ENCODE assay signal across 12 cellular contexts in genomic region chr19:50332014-50332263, GRCh38. TPM values are rescaled to one million over a fixed set of nuclear protein-coding genes. Genes with fewer than 3 reads are reported as not detected.
DNase-seq lines count a peak whose midpoint lies in the region; ATAC-seq and TF ChIP-seq lines count a peak whose summit lies in the region.
"Had no signal": no experiment of that assay in that cellular context is flagged by ENCODE, and none has a peak within 500 bp of the region (broad histone marks: within the 10 kb centered on the region; RNA-seq: fewer than 3 reads in every experiment).

No MANE protein-coding gene starts in this region.

- peak overlapping the region; percentile 71 for H3K4me2 ChIP-seq in Karpas-422 (ENCODE audit: low read depth, low read length, poor library complexity, severe bottlenecking)

- 20 to 41% (median 26%) methylated on average over 3 of the region's 3 CpGs for WGBS in psoas muscle, 3 donors

- peak overlapping the region; percentile 77 for H3K9ac ChIP-seq in Karpas-422 (ENCODE audit: low read length)

- H3K36me3 ChIP-seq in Karpas-422 (ENCODE audit: insufficient read depth, low read length), result peaks cover 28% of the 10 kb centered on the region
- H3K36me3 ChIP-seq in psoas muscle (ENCODE audit: insufficient read depth in 1 of 2, low read depth in 1 of 2), result no peaks in the 10 kb centered on the region

- H3K27me3 Mint-ChIP-seq in T-helper 2 cell treated with Interferon-gamma antibody and Interleukin-4, amounts not matched to agents 5 μg/mL and 100 μg/mL, for 36 hours (ENCODE audit: low read depth), result peaks cover 10% of the 10 kb centered on the region

- H3K4me1 Mint-ChIP-seq in T-helper 2 cell treated with Interferon-gamma antibody and Interleukin-4, amounts not matched to agents 5 μg/mL and 100 μg/mL, for 36 hours (ENCODE audit: low read depth), result peaks cover 56% of the 10 kb centered on the region

- TF ChIP-seq CTCF in epithelial cell of proximal tubule (conservative IDR thresholded peaks at IDR 0.05; ENCODE audit: low read depth, low read length) (no peak), psoas muscle (IDR thresholded peaks at IDR 0.05) (no peak)

- H2AFZ ChIP-seq in Karpas-422 (ENCODE audit: low read length), result no peak overlapping the region

- no peak for DNase-seq in T-helper 2 cell treated with Interferon-gamma antibody and Interleukin-4, amounts not matched to agents 5 μg/mL and 100 μg/mL, for 36 hours (ENCODE audit: low spot score)
- DNase-seq in T-helper 2 cell, result no peak
- peak; percentile 67 for DNase-seq in Karpas-422
- no peak for DNase-seq in epithelial cell of proximal tubule (ENCODE audit: low read depth)
- DNase-seq in psoas muscle, result no peak
- no peak for DNase-seq in left lobe of liver (ENCODE audit: low spot score)
- DNase-seq in NCI-H1436 treated with DMSO at 0.1 percent for 48 hours (lab: John Stamatoyannopoulos, UW), result no peak
- no peak for DNase-seq in HUDEP-2 (lab: John Stamatoyannopoulos, UW; ENCODE audit: unreplicated experiment in 76 of 76)
- DNase-seq: activated CD4-positive, CD25-positive, alpha-beta regulatory T cell; foreskin fibroblast; NCI-H1048; stimulated activated CD4-positive, alpha-beta T cell treated with anti-CD3 and anti-CD28 coated beads, Interleukin-1b, Interleukin-23, amount 100 ng/mL, for 48 hours had no signal

- intact Hi-C loops in psoas muscle (cut with DNase I), result no loop called here

- no peaks in the 10 kb centered on the region for H3K79me2 ChIP-seq in Karpas-422 (ENCODE audit: low read length)

- H3K9me3 ChIP-seq in Karpas-422 (ENCODE audit: low read length), result no peaks in the 10 kb centered on the region
- H3K9me3 ChIP-seq in psoas muscle, result no peaks in the 10 kb centered on the region

- no peaks in the 10 kb centered on the region for H3K27me3 ChIP-seq in Karpas-422 (ENCODE audit: low read length)
- H3K27me3 ChIP-seq in psoas muscle (ENCODE audit: insufficient read depth in 3 of 3, low read length in 2 of 3), result peaks cover 0 to 16% (median 11%) of the 10 kb centered on the region in 3 donors

- no peaks in the 10 kb centered on the region for H3K9me2 ChIP-seq in Karpas-422 (replicated peaks; ENCODE audit: insufficient read depth, low read length)

- H3K9me3 Mint-ChIP-seq in T-helper 2 cell treated with Interferon-gamma antibody and Interleukin-4, amounts not matched to agents 5 μg/mL and 100 μg/mL, for 36 hours, result no peaks in the 10 kb centered on the region

- peak overlapping the region; percentile 87 for H3K4me3 Mint-ChIP-seq in T-helper 2 cell treated with Interferon-gamma antibody and Interleukin-4, amounts not matched to agents 5 μg/mL and 100 μg/mL, for 36 hours

- H3K27ac ChIP-seq in Karpas-422 (ENCODE audit: low read length) (peak overlapping the region; percentile 92), psoas muscle (peak overlapping the region; percentile 30)

- H3K4me3 ChIP-seq in Karpas-422 (ENCODE audit: low read length) (peak overlapping the region; percentile 56), epithelial cell of proximal tubule (ENCODE audit: low read depth, low read length) (peak overlapping the region; percentile 70), psoas muscle (no peak overlapping the region)

- H4K20me1 ChIP-seq in Karpas-422 (ENCODE audit: insufficient read depth, low read depth, low read length), result peaks cover 20% of the 10 kb centered on the region

- no peak for ATAC-seq in psoas muscle
- no peak for ATAC-seq in left lobe of liver

- peak overlapping the region; percentile 97 for H3K27ac Mint-ChIP-seq in T-helper 2 cell treated with Interferon-gamma antibody and Interleukin-4, amounts not matched to agents 5 μg/mL and 100 μg/mL, for 36 hours

- peaks cover 1% of the 10 kb centered on the region for H3K36me3 Mint-ChIP-seq in T-helper 2 cell treated with Interferon-gamma antibody and Interleukin-4, amounts not matched to agents 5 μg/mL and 100 μg/mL, for 36 hours (ENCODE audit: low read depth)

- H3K4me1 ChIP-seq in Karpas-422 (ENCODE audit: low read length), result peaks cover 85% of the 10 kb centered on the region
- H3K4me1 ChIP-seq in psoas muscle, result peaks cover 3% of the 10 kb centered on the region

RNA-seq across cellular contexts. Expression of gene KCNC3, which starts 2.8 kb away (rescaled TPM):
- 10.8 and 18.1 TPM in 2 replicates for total RNA-seq in Karpas-422 (2014; rRNA removed; shearing (Covaris generic); ENCODE audit: low replicate concordance)
- total RNA-seq in epithelial cell of proximal tubule (0.07 and 0.35 TPM in 2 replicates), psoas muscle (1 to 10 TPM in 3 of 4 donors, under 1 TPM in 1; 0.65 to 2.4 (median 1.5) TPM), left lobe of liver (4.0 TPM)
- 1 to 10 TPM in 1 of 3 donors, under 1 TPM in 2; 0.10 to 1.1 (median 0.64) TPM for polyA plus RNA-seq in psoas muscle

RNA-seq across cellular contexts. Expression of gene NAPSA, which starts 33.5 kb away (rescaled TPM):
- total RNA-seq in Karpas-422 (2014; rRNA removed; shearing (Covaris generic); ENCODE audit: low replicate concordance), result 0.11 and 2.3 TPM in 2 replicates
- total RNA-seq in epithelial cell of proximal tubule, result 0.14 and 3.3 TPM in 2 replicates
- under 1 TPM in 1 of 4 donors, not detected in 3; 0.29 TPM for total RNA-seq in psoas muscle
- under 1 TPM; 0.10 to 0.47 (median 0.25) TPM for polyA plus RNA-seq in psoas muscle
- total RNA-seq in left lobe of liver, result 3.3 TPM

RNA-seq across cellular contexts. Expression of gene NR1H2, which starts 44.3 kb away (rescaled TPM):
- total RNA-seq in Karpas-422 (2014; rRNA removed; shearing (Covaris generic); ENCODE audit: low replicate concordance), result 68.2 and 120 TPM in 2 replicates
- total RNA-seq in epithelial cell of proximal tubule, result 56.4 and 67.5 TPM in 2 replicates
- total RNA-seq in psoas muscle, result 100 to 1,000 TPM in 3 of 4 donors, 10 to 100 TPM in 1; 74.9 to 136 (median 119) TPM
- 100 to 1,000 TPM; 135 to 153 (median 139) TPM for polyA plus RNA-seq in psoas muscle
- 32.2 TPM for total RNA-seq in left lobe of liver

RNA-seq across cellular contexts. Expression of gene POLD1, which starts 52.2 kb away (rescaled TPM):
- 53.4 and 98.8 TPM in 2 replicates for total RNA-seq in Karpas-422 (2014; rRNA removed; shearing (Covaris generic); ENCODE audit: low replicate concordance)
- total RNA-seq in epithelial cell of proximal tubule (89.4 and 90.6 TPM in 2 replicates), psoas muscle (1 to 10 TPM; 4.5 to 9.7 (median 7.2) TPM), left lobe of liver (8.2 TPM)
- polyA plus RNA-seq in psoas muscle, result 1 to 10 TPM; 6.6 to 8.1 (median 6.9) TPM
